ENCODE assay signal across 20 cellular contexts in genomic region chr5:94313188-94313587, GRCh38.
DNase-seq lines count a peak whose midpoint lies in the region; ATAC-seq, FAIRE-seq and TF ChIP-seq lines count a peak whose summit lies in the region.
"Had no signal": no experiment of that assay in that cellular context is flagged by ENCODE, and none has a peak within 500 bp of the region (broad histone marks: within the 10 kb centered on the region; RNA-seq: fewer than 3 reads in every experiment).

No MANE protein-coding gene starts in this region.

- WGBS in HepG2 (ENCODE audit: low lambda C conversion rate), result 16% methylated on average over 3 of the region's 3 CpGs
- WGBS in right lobe of liver (ENCODE audit: insufficient coverage, low coverage, low lambda C conversion rate, missing lambda C conversion rate), result 92% methylated on average over 3 of the region's 3 CpGs

- H3K27ac ChIP-seq in HepG2 (ENCODE audit: extremely low read length, insufficient read depth, low read length) (no peak overlapping the region), right lobe of liver (no peak overlapping the region)
- H3K27ac ChIP-seq: 22Rv1; BLaER1 treated with 17β-estradiol and CSF1 and Interleukin-3, amounts not matched to agents 10 nM and 100 nM had no signal

- POLR2A ChIA-PET in HepG2 (lab: Yijun Ruan, JAX), result no interaction called here

- H3K4me3 ChIP-seq in HepG2 (replicated peaks in 1 of 3; ENCODE audit: insufficient read depth in 1 of 3, low read depth in 2 of 3, low read length in 3 of 3) (no peak overlapping the region), right lobe of liver (no peak overlapping the region)
- H3K4me3 ChIP-seq: BLaER1 treated with 17β-estradiol and CSF1 and Interleukin-3, amounts not matched to agents 10 nM and 100 nM; GM23338 had no signal

- no peak for FAIRE-seq in HepG2 (lab: Jason Lieb, UNC)
- FAIRE-seq: GM12891, GM18507 had no signal

- H3K9me3 ChIP-seq in HepG2 (ENCODE audit: low read length) (no peaks in the 10 kb centered on the region), right lobe of liver (no peaks in the 10 kb centered on the region)
- H3K9me3 ChIP-seq: BE2C; BLaER1 treated with 17β-estradiol and CSF1 and Interleukin-3, amounts not matched to agents 10 nM and 100 nM had no signal

- DNase-seq in DMS 273 (lab: John Stamatoyannopoulos, UW; ENCODE audit: unreplicated experiment), result peak; percentile 2
- DNase-seq in DMS 273 treated with DMSO at 0.1 percent for 48 hours (lab: John Stamatoyannopoulos, UW), result no peak
- DNase-seq in HepG2 (ENCODE audit: low spot score), result no peak
- no peak for DNase-seq in right lobe of liver
- DNase-seq in inferior parietal cortex (ENCODE audit: extremely low spot score), result peak; percentile 1
- no peak for DNase-seq in SKM-1 treated with dmso at 0.1 percent for 144 hours (lab: John Stamatoyannopoulos, UW; ENCODE audit: unreplicated experiment)
- DNase-seq: BE2C; CD4-positive, alpha-beta T cell; CD8-positive, alpha-beta memory T cell; DMS153; DMS79 treated with DMSO at 0.1 percent for 48 hours; GF-D8; H9 had no signal

- intact Hi-C loops in HepG2 (cut with micrococcal nuclease; ENCODE audit: unreplicated experiment) (no loop called here), right lobe of liver (cut with DNase I) (no loop called here)

- no peak for TF ChIP-seq EP300 in HepG2 (IDR thresholded peaks at IDR 0.05; ENCODE audit: low read depth in 2 of 2, low read length in 2 of 2)
- TF ChIP-seq EP300 in HepG2 (CRISPR knock-in tag; IDR thresholded peaks at IDR 0.05; ENCODE audit: borderline replicate concordance), result no peak

- no peak for TF ChIP-seq RAD21 in HepG2 (CRISPR knock-in tag; IDR thresholded peaks at IDR 0.05)

- no peaks in the 10 kb centered on the region; a peak in 1 of 5 replicates for H3K27me3 ChIP-seq in HepG2 (ENCODE audit: control insufficient read depth in 1 of 2, insufficient read depth in 2 of 2, low read length in 2 of 2)
- no peaks in the 10 kb centered on the region for H3K27me3 ChIP-seq in right lobe of liver
- H3K27me3 ChIP-seq: BE2C; BLaER1 treated with 17β-estradiol and CSF1 and Interleukin-3, amounts not matched to agents 10 nM and 100 nM had no signal

- H3K4me1 ChIP-seq in HepG2 (ENCODE audit: insufficient read depth, low read length) (no peaks in the 10 kb centered on the region), right lobe of liver (no peaks in the 10 kb centered on the region)
- H3K4me1 ChIP-seq: BLaER1 treated with 17β-estradiol and CSF1 and Interleukin-3, amounts not matched to agents 10 nM and 100 nM had no signal

- no peak for ATAC-seq in HepG2
- ATAC-seq in right lobe of liver, result no peak
- no peak for ATAC-seq in GM19467 (IDR thresholded peaks at IDR 0.05; ENCODE audit: unreplicated experiment)
- ATAC-seq: GM23338, HCT116 had no signal

- H3K4me2 ChIP-seq in HepG2 (ENCODE audit: low read depth, low read length), result no peak overlapping the region
- H3K4me2 ChIP-seq: BLaER1 treated with 17β-estradiol and CSF1 and Interleukin-3, amounts not matched to agents 10 nM and 100 nM; GM23338 had no signal

- H2AFZ ChIP-seq in HepG2 (ENCODE audit: low read length), result no peak overlapping the region
- H2AFZ ChIP-seq: GM23338 had no signal

- no peaks in the 10 kb centered on the region for H4K20me1 ChIP-seq in HepG2 (ENCODE audit: insufficient read depth, low read length)
- H4K20me1 ChIP-seq: BLaER1 treated with 17β-estradiol and CSF1 and Interleukin-3, amounts not matched to agents 10 nM and 100 nM had no signal

- H3K79me2 ChIP-seq in HepG2 (ENCODE audit: insufficient read depth, low read length), result no peaks in the 10 kb centered on the region

- no peak for TF ChIP-seq CTCF in HepG2 (CRISPR knock-in tag; IDR thresholded peaks at IDR 0.05)
- TF ChIP-seq CTCF in right lobe of liver (IDR thresholded peaks at IDR 0.05), result no peak

- BruUV-seq in HepG2 (replicated peaks; lab: Mats Ljungman, UMichigan), result no TSS peak

- in situ Hi-C loops in HepG2 (cut with HindIII; ENCODE audit: extremely low pct_ligation_motif_present, low pct_unique_long_range_greater_than_20kb), result no loop called here

- CTCF ChIA-PET in HepG2 (lab: Yijun Ruan, JAX; ENCODE audit: low intra/inter-chr PET ratio, low total read pairs), result no interaction called here

- H3K36me3 ChIP-seq in HepG2 (replicated peaks in 1 of 2; ENCODE audit: control insufficient read depth in 1 of 2, insufficient read depth in 2 of 2, low read length in 2 of 2) (no peaks in the 10 kb centered on the region), right lobe of liver (no peaks in the 10 kb centered on the region)
- H3K36me3 ChIP-seq: BE2C; BLaER1 treated with 17β-estradiol and CSF1 and Interleukin-3, amounts not matched to agents 10 nM and 100 nM had no signal

- no peak for TF ChIP-seq POLR2A in HepG2 (IDR thresholded peaks at IDR 0.05; ENCODE audit: insufficient read depth in 1 of 2, low read depth in 2 of 2, low read length in 2 of 2)
- no peak for TF ChIP-seq POLR2A in right lobe of liver (IDR thresholded peaks at IDR 0.05)

- no peak overlapping the region for H3K9ac ChIP-seq in HepG2 (ENCODE audit: insufficient read depth, low read depth, low read length)
- H3K9ac ChIP-seq: BLaER1 treated with 17β-estradiol and CSF1 and Interleukin-3, amounts not matched to agents 10 nM and 100 nM had no signal

TF ChIP-seq in HepG2, 621 proteins besides CTCF, POLR2A, EP300 and RAD21:
- TF ChIP-seq LCORL (IDR thresholded peaks at IDR 0.05), result peak; percentile 50; the same call in 1 of the 2 replicates
- TF ChIP-seq LCORL (CRISPR knock-in tag; IDR thresholded peaks at IDR 0.05), result no peak
- TF ChIP-seq KDM2A (CRISPR knock-in tag; IDR thresholded peaks at IDR 0.05; ENCODE audit: borderline replicate concordance, low read depth), result no peak
TF ChIP-seq in HepG2: peak in this region for 1.

Comparison
In these comparisons a context has a peak if more than half of its experiments do, and no peak if none do; other contexts are left out.
1. DNase-seq: peak in DMS 273 (single experiment) and inferior parietal cortex (single experiment); none in DMS 273 treated with DMSO at 0.1 percent for 48 hours (single experiment), HepG2 (single experiment), right lobe of liver (0 of 3) and SKM-1 treated with dmso at 0.1 percent for 144 hours (single experiment).